ENCODE assay signal across 9 cellular contexts in genomic region chr2:24122356-24123211, GRCh38. TPM values are rescaled to one million over a fixed set of nuclear protein-coding genes. Genes with fewer than 3 reads are reported as not detected.
A peak's percentile ranks its signal among the peaks of the same experiment; 100 is the strongest.
DNase-seq lines count a peak whose midpoint lies in the region; ATAC-seq, FAIRE-seq and TF ChIP-seq lines count a peak whose summit lies in the region.
"Had no signal": no experiment of that assay in that cellular context is flagged by ENCODE, and none has a peak within 500 bp of the region (broad histone marks: within the 10 kb centered on the region; RNA-seq: fewer than 3 reads in every experiment).

No MANE protein-coding gene starts in this region.

- H3K27me3 ChIP-seq in right cardiac atrium (ENCODE audit: control insufficient read depth, insufficient read depth), result no peaks in the 10 kb centered on the region
- no peaks in the 10 kb centered on the region for H3K27me3 ChIP-seq in small intestine (ENCODE audit: control insufficient read depth in 2 of 2, insufficient read depth in 2 of 2, low read length in 2 of 2)

- H3K27ac ChIP-seq in right cardiac atrium (ENCODE audit: low read length), result peak overlapping the region; percentile 85
- H3K27ac ChIP-seq in small intestine (ENCODE audit: low read depth in 1 of 2, low read length in 1 of 2), result peak overlapping the region; percentile 75 to 89

- no peak for TF ChIP-seq CTCF in WTC11 (IDR thresholded peaks at IDR 0.05)

- intact Hi-C loops in right cardiac atrium (cut with DNase I), result no loop called here

- no peaks in the 10 kb centered on the region for H3K27me3 Mint-ChIP-seq in activated naive CD4-positive, alpha-beta T cell treated with anti-CD3 and anti-CD28 coated beads, Interleukin-2, amount 50 U/mL, for 24 hours
- peaks cover 29% of the 10 kb centered on the region for H3K27me3 Mint-ChIP-seq in WTC11 (ENCODE audit: low read depth)

- no peaks in the 10 kb centered on the region for H3K36me3 ChIP-seq in small intestine (ENCODE audit: control insufficient read depth in 2 of 2, insufficient read depth in 2 of 2, low read length in 2 of 2)

- no peaks in the 10 kb centered on the region for H3K9me3 Mint-ChIP-seq in activated naive CD4-positive, alpha-beta T cell treated with anti-CD3 and anti-CD28 coated beads, Interleukin-2, amount 50 U/mL, for 24 hours
- H3K9me3 Mint-ChIP-seq in WTC11, result peaks cover 5% of the 10 kb centered on the region

- H3K27ac Mint-ChIP-seq in activated naive CD4-positive, alpha-beta T cell treated with anti-CD3 and anti-CD28 coated beads, Interleukin-2, amount 50 U/mL, for 24 hours, result no peak overlapping the region
- H3K27ac Mint-ChIP-seq in WTC11, result 0 out of 2 replicates have a peak overlapping the region, but pooled peaks have one; percentile 28

- H3K4me1 ChIP-seq in right cardiac atrium (ENCODE audit: control insufficient read depth, insufficient read depth, low read length), result peaks cover 2% of the 10 kb centered on the region
- no peaks in the 10 kb centered on the region for H3K4me1 ChIP-seq in small intestine (ENCODE audit: control insufficient read depth in 2 of 2, insufficient read depth in 1 of 2, low read depth in 1 of 2, low read length in 1 of 2)

- peak overlapping the region; percentile 86 for H3K4me3 Mint-ChIP-seq in activated naive CD4-positive, alpha-beta T cell treated with anti-CD3 and anti-CD28 coated beads, Interleukin-2, amount 50 U/mL, for 24 hours
- peak overlapping the region; percentile 78 for H3K4me3 Mint-ChIP-seq in WTC11

- H3K4me3 ChIP-seq in right cardiac atrium (ENCODE audit: low read length) (peak overlapping the region; percentile 60), small intestine (ENCODE audit: low read depth in 1 of 2, low read length in 2 of 2) (peak overlapping the region; percentile 52 to 91)

- POLR2A ChIA-PET in WTC11 (lab: Charles Lee), result interaction anchor here (0.7 to 1.5 kb wide), 5 partner anchors 10 to 46 kb away, joined by 3 to 9 read pairs (median 3); partner anchors contain the start of genes SF3B6 and TP53I3

- FAIRE-seq in small intestine (lab: Jason Lieb, UNC), result no peak
- FAIRE-seq: islet of Langerhans had no signal

- ATAC-seq in WTC11 (peak; percentile 51), right cardiac atrium (no peak)

- no peaks in the 10 kb centered on the region for H3K9me3 ChIP-seq in right cardiac atrium (ENCODE audit: control insufficient read depth, low read length)
- no peaks in the 10 kb centered on the region for H3K9me3 ChIP-seq in small intestine (ENCODE audit: control insufficient read depth, low read depth)

- DNase-seq in activated naive CD4-positive, alpha-beta T cell treated with Interleukin-2 at 50 U/mL for 16 hours, result no peak
- DNase-seq in WTC11 (ENCODE audit: low spot score), result no peak
- no peak for DNase-seq in right cardiac atrium
- DNase-seq in small intestine, result peak; percentile 6
- no peak for DNase-seq in NK-92 treated with Interleukin-12 subunit alpha and Interleukin-12 subunit beta, amount 100 ng/mL, for 24 hours (lab: John Stamatoyannopoulos, UW)
- DNase-seq in central memory CD4-positive, alpha-beta T cell, result no peak
- DNase-seq in NCI-H1694 treated with DMSO at 0.1 percent for 48 hours (lab: John Stamatoyannopoulos, UW), result no peak

- WGBS in right cardiac atrium, result 8% methylated on average over 16 of the region's 16 CpGs
- 7 to 8% (median 8%) methylated on average over 16 of the region's 16 CpGs for WGBS in small intestine, 3 donors

- CTCF ChIA-PET in WTC11 (lab: Charles Lee), result interaction anchor here (0.6 to 6.6 kb wide), 5 partner anchors 38 to 257 kb away, joined by 3 to 64 read pairs (median 3); partner anchors contain the start of genes SF3B6 and TP53I3

- H3K36me3 Mint-ChIP-seq in activated naive CD4-positive, alpha-beta T cell treated with anti-CD3 and anti-CD28 coated beads, Interleukin-2, amount 50 U/mL, for 24 hours, result no peaks in the 10 kb centered on the region
- no peaks in the 10 kb centered on the region for H3K36me3 Mint-ChIP-seq in WTC11

- peaks cover 12% of the 10 kb centered on the region for H3K4me1 Mint-ChIP-seq in activated naive CD4-positive, alpha-beta T cell treated with anti-CD3 and anti-CD28 coated beads, Interleukin-2, amount 50 U/mL, for 24 hours
- H3K4me1 Mint-ChIP-seq in WTC11, result peaks cover 24% of the 10 kb centered on the region

TF ChIP-seq in WTC11, 78 proteins besides CTCF, POLR2A, EP300 and RAD21:
- TF ChIP-seq GRHL2 (CRISPR knock-in tag; IDR thresholded peaks at IDR 0.05; ENCODE audit: insufficient replicate concordance, severe bottlenecking), result no peak
- no peak for TF ChIP-seq FOXP1 (CRISPR knock-in tag; IDR thresholded peaks at IDR 0.05; ENCODE audit: borderline replicate concordance)
- no peak for TF ChIP-seq AR (CRISPR knock-in tag; IDR thresholded peaks at IDR 0.05)
- TF ChIP-seq TP53 (CRISPR knock-in tag; IDR thresholded peaks at IDR 0.05), result no peak
TF ChIP-seq in WTC11: peak in this region for 0.

RNA-seq across cellular contexts. Expression of gene PFN4, which starts 0.6 kb away (rescaled TPM):
- 0.48 TPM in 1 of 3 replicates, not detected in the others for total RNA-seq in WTC11 (2021)
- total RNA-seq in right cardiac atrium, result 1 to 10 TPM in 2 of 4 donors, under 1 TPM in 1, not detected in 1; 0.83 to 1.7 (median 1.3) TPM
- polyA plus RNA-seq in right cardiac atrium, result 2.8 TPM
- polyA plus RNA-seq in small intestine, result under 1 TPM in 1 of 3 donors, not detected in 2; 0.27 TPM

RNA-seq across cellular contexts. Expression of gene FAM228B, which starts 0.7 kb away (rescaled TPM):
- total RNA-seq in WTC11 (2021), result 2.7 to 7.4 TPM (median 6.9 TPM) in 3 replicates
- 10 to 100 TPM; 50.1 to 69.0 (median 58.9) TPM for total RNA-seq in right cardiac atrium
- 37.9 TPM for polyA plus RNA-seq in right cardiac atrium
- 1 to 10 TPM; 2.9 to 4.5 (median 3.2) TPM for polyA plus RNA-seq in small intestine

RNA-seq across cellular contexts. Expression of gene TP53I3, which starts 38.0 kb away (rescaled TPM):
- total RNA-seq in WTC11 (2021), result 29.7 to 33.1 TPM (median 32.9 TPM) in 3 replicates
- total RNA-seq in right cardiac atrium, result 1 to 10 TPM; 6.0 to 9.7 (median 7.3) TPM
- polyA plus RNA-seq in right cardiac atrium, result 13.1 TPM
- 100 to 1,000 TPM in 2 of 3 donors, 10 to 100 TPM in 1; 77.7 to 420 (median 291) TPM for polyA plus RNA-seq in small intestine

RNA-seq across cellular contexts. Expression of gene SF3B6, which starts 46.5 kb away (rescaled TPM):
- total RNA-seq in WTC11 (2021), result 117 to 128 TPM (median 126 TPM) in 3 replicates
- total RNA-seq in right cardiac atrium, result 10 to 100 TPM; 54.7 to 59.2 (median 58.3) TPM
- polyA plus RNA-seq in right cardiac atrium, result 101 TPM
- 100 to 1,000 TPM; 179 to 260 (median 241) TPM for polyA plus RNA-seq in small intestine

RNA-seq across cellular contexts. Expression of gene FAM228A, which starts 52.3 kb away (rescaled TPM):
- total RNA-seq in WTC11 (2021), result 0.09 to 0.25 TPM in 2 of 3 replicates, not detected in the other
- total RNA-seq in right cardiac atrium, result 1 to 10 TPM in 3 of 4 donors, under 1 TPM in 1; 0.62 to 5.1 (median 2.0) TPM
- 1.5 TPM for polyA plus RNA-seq in right cardiac atrium
- polyA plus RNA-seq in small intestine, result under 1 TPM in 2 of 3 donors, not detected in 1; 0.34 to 0.54 TPM
